Comparison of ENCODE assay signal across 8 cellular contexts in genomic region chr3:39166134-39166710, GRCh38. TPM values are rescaled to one million over a fixed set of nuclear protein-coding genes. Genes with fewer than 3 reads are reported as not detected.
DNase-seq lines count a peak whose midpoint lies in the region; ATAC-seq and TF ChIP-seq lines count a peak whose summit lies in the region.

No MANE protein-coding gene starts in this region.

- intact Hi-C loops in OCI-LY7 (cut with micrococcal nuclease; ENCODE audit: unreplicated experiment): no loop called here
- intact Hi-C loops in naive thymus-derived CD4-positive, alpha-beta T cell (cut with micrococcal nuclease): loop anchor here in 1 of 2 donors (1.0 kb wide), 2 partner anchors 40 to 65 kb away; no protein-coding TSS in a partner anchor

- H3K4me3 Mint-ChIP-seq in naive thymus-derived CD4-positive, alpha-beta T cell: no peak overlapping the region

- DNase-seq in Caki2 (ENCODE audit: low read depth) (peak; percentile 31), OCI-LY7 (ENCODE audit: low spot score) (no peak), epithelial cell of esophagus (ENCODE audit: low read depth) (peak; percentile 92), NCI-H2107 treated with DMSO at 0.1 percent for 48 hours (lab: John Stamatoyannopoulos, UW; ENCODE audit: unreplicated experiment) (no peak), NCI-H1092 treated with DMSO at 0.1 percent for 48 hours (lab: John Stamatoyannopoulos, UW) (no peak)
- no peak for DNase-seq in naive thymus-derived CD4-positive, alpha-beta T cell

- no peaks in the 10 kb centered on the region for H3K4me1 ChIP-seq in OCI-LY7 (ENCODE audit: insufficient read depth, low read length, poor library complexity, severe bottlenecking)
- no peaks in the 10 kb centered on the region for H3K4me1 ChIP-seq in naive thymus-derived CD4-positive, alpha-beta T cell (ENCODE audit: control insufficient read depth in 2 of 2, insufficient read depth in 2 of 2, low read length in 2 of 2)

- H3K27me3 ChIP-seq in naive thymus-derived CD4-positive, alpha-beta T cell (ENCODE audit: control insufficient read depth in 2 of 2, insufficient read depth in 2 of 2, low read length in 2 of 2): no peaks in the 10 kb centered on the region

- ATAC-seq in naive thymus-derived CD4-positive, alpha-beta T cell: peak; percentile 36
- ATAC-seq in GM21526 (IDR thresholded peaks at IDR 0.05; ENCODE audit: low FRiP score, unreplicated experiment) (no peak), GM18867 (IDR thresholded peaks at IDR 0.05; ENCODE audit: unreplicated experiment) (no peak)

- peaks cover 0 to 3% (median 0%) of the 10 kb centered on the region in 11 donors for H3K9me3 Mint-ChIP-seq in naive thymus-derived CD4-positive, alpha-beta T cell

- no TSS peak for BruUV-seq in OCI-LY7 (replicated peaks; lab: Mats Ljungman, UMichigan)

- H3K36me3 ChIP-seq in OCI-LY7 (ENCODE audit: insufficient read depth, low read length): no peaks in the 10 kb centered on the region
- H3K36me3 ChIP-seq in naive thymus-derived CD4-positive, alpha-beta T cell (ENCODE audit: control insufficient read depth in 2 of 3, insufficient read depth in 3 of 3, low read length in 3 of 3): no peaks in the 10 kb centered on the region

- peaks cover 0 to 23% (median 0%) of the 10 kb centered on the region in 7 donors for H3K4me1 Mint-ChIP-seq in naive thymus-derived CD4-positive, alpha-beta T cell

- no peaks in the 10 kb centered on the region for H3K9me3 ChIP-seq in OCI-LY7 (ENCODE audit: low read length)
- no peaks in the 10 kb centered on the region for H3K9me3 ChIP-seq in naive thymus-derived CD4-positive, alpha-beta T cell (ENCODE audit: control insufficient read depth in 2 of 3, low read length in 3 of 3)

- peaks cover 0 to 6% (median 0%) of the 10 kb centered on the region in 5 donors for H3K36me3 Mint-ChIP-seq in naive thymus-derived CD4-positive, alpha-beta T cell

- H3K4me3 ChIP-seq in OCI-LY7 (ENCODE audit: low read depth, low read length, poor library complexity, severe bottlenecking) (no peak overlapping the region), epithelial cell of esophagus (ENCODE audit: low read length) (no peak overlapping the region)
- H3K4me3 ChIP-seq in naive thymus-derived CD4-positive, alpha-beta T cell (ENCODE audit: low read length): no peak overlapping the region

- no peak overlapping the region for H2AFZ ChIP-seq in OCI-LY7 (ENCODE audit: low read length)

- no peak overlapping the region for H3K4me2 ChIP-seq in OCI-LY7 (ENCODE audit: low read length)

- in situ Hi-C loops in Caki2 (cut with HindIII; ENCODE audit: low pct_unique_long_range_greater_than_20kb, low sequenced_read_pairs): no loop called here

- CTCF ChIA-PET in OCI-LY7 (lab: Charles Lee; ENCODE audit: unreplicated experiment): interaction anchor here (0.6 kb wide), 1 partner anchor 80 kb away, joined by 3 read pairs; no protein-coding TSS in a partner anchor
- CTCF ChIA-PET in naive thymus-derived CD4-positive, alpha-beta T cell (lab: Charles Lee): interaction anchor here (0.6 to 1.0 kb wide), 2 partner anchors 23 to 88 kb away, joined by 3 to 4 read pairs; no protein-coding TSS in a partner anchor

- no peak overlapping the region for H3K27ac ChIP-seq in OCI-LY7 (ENCODE audit: low read depth, low read length, poor library complexity, severe bottlenecking)
- H3K27ac ChIP-seq in naive thymus-derived CD4-positive, alpha-beta T cell (ENCODE audit: low read depth, low read length): no peak overlapping the region

- H3K79me2 ChIP-seq in OCI-LY7 (ENCODE audit: insufficient read depth, low read depth, low read length): no peaks in the 10 kb centered on the region

- H3K9me2 ChIP-seq in OCI-LY7 (ENCODE audit: insufficient read depth, low read length): no peaks in the 10 kb centered on the region

- H3K27me3 Mint-ChIP-seq in naive thymus-derived CD4-positive, alpha-beta T cell: no peaks in the 10 kb centered on the region

- POLR2A ChIA-PET in OCI-LY7 (lab: Charles Lee): interaction anchor here (1.1 to 1.3 kb wide), 2 partner anchors 9 to 12 kb away, joined by 3 to 5 read pairs; no protein-coding TSS in a partner anchor
- POLR2A ChIA-PET in naive thymus-derived CD4-positive, alpha-beta T cell (lab: Charles Lee): no interaction called here

- H3K27ac Mint-ChIP-seq in naive thymus-derived CD4-positive, alpha-beta T cell: no peak overlapping the region

- no peaks in the 10 kb centered on the region for H4K20me1 ChIP-seq in OCI-LY7 (ENCODE audit: insufficient read depth, low read length)

- TF ChIP-seq CTCF in OCI-LY7 (conservative IDR thresholded peaks at IDR 0.05; ENCODE audit: low read length): 0 out of 2 replicates have a peak, but pooled peaks have one; percentile 25
- no peak for TF ChIP-seq CTCF in epithelial cell of esophagus (IDR thresholded peaks at IDR 0.05; ENCODE audit: insufficient read depth, low read depth, low read length, missing control alignments)

RNA-seq across cellular contexts. Expression of gene CSRNP1, which starts 12.8 kb away (rescaled TPM):
- total RNA-seq in Caki2 (2014; rRNA removed; shearing (Covaris generic); ENCODE audit: low replicate concordance): 6.5 and 7.4 TPM in 2 replicates
- 9.5 and 10.5 TPM in 2 replicates for total RNA-seq in OCI-LY7 (2014; rRNA removed; shearing (Covaris generic))
- 9.4 and 9.7 TPM in 2 replicates for total RNA-seq in OCI-LY7 (2022)
- 100 to 1,000 TPM in 2 of 5 experiments, 10 to 100 TPM in 3; 13.7 to 319 (median 22.9) TPM for total RNA-seq in naive thymus-derived CD4-positive, alpha-beta T cell
- 10 to 100 TPM in 1 of 2 donors, 1 to 10 TPM in 1; 9.8 to 12.1 TPM for polyA plus RNA-seq in naive thymus-derived CD4-positive, alpha-beta T cell

RNA-seq across cellular contexts. Expression of gene XIRP1, which starts 26.2 kb away (rescaled TPM):
- not detected in 2 replicates for total RNA-seq in Caki2 (2014; rRNA removed; shearing (Covaris generic); ENCODE audit: low replicate concordance)
- total RNA-seq in OCI-LY7 (2014; rRNA removed; shearing (Covaris generic)): not detected in 2 replicates
- total RNA-seq in OCI-LY7 (2022): not detected in 2 replicates
- under 1 TPM in 1 of 5 experiments, not detected in 4; 0.07 TPM for total RNA-seq in naive thymus-derived CD4-positive, alpha-beta T cell
- polyA plus RNA-seq in naive thymus-derived CD4-positive, alpha-beta T cell: not detected

RNA-seq across cellular contexts. Expression of gene TTC21A, which starts 58.7 kb away (rescaled TPM):
- 0.54 and 0.96 TPM in 2 replicates for total RNA-seq in Caki2 (2014; rRNA removed; shearing (Covaris generic); ENCODE audit: low replicate concordance)
- 10.5 and 12.8 TPM in 2 replicates for total RNA-seq in OCI-LY7 (2014; rRNA removed; shearing (Covaris generic))
- 27.1 and 32.3 TPM in 2 replicates for total RNA-seq in OCI-LY7 (2022)
- total RNA-seq in naive thymus-derived CD4-positive, alpha-beta T cell: 1 to 10 TPM; 2.8 to 9.7 (median 5.3) TPM
- polyA plus RNA-seq in naive thymus-derived CD4-positive, alpha-beta T cell: under 1 TPM; 0.37 to 0.63 TPM

RNA-seq across cellular contexts. Expression of gene GORASP1, which starts 58.8 kb away (rescaled TPM):
- total RNA-seq in Caki2 (2014; rRNA removed; shearing (Covaris generic); ENCODE audit: low replicate concordance): 26.8 and 33.3 TPM in 2 replicates
- total RNA-seq in OCI-LY7 (2014; rRNA removed; shearing (Covaris generic)): 44.8 and 59.9 TPM in 2 replicates
- total RNA-seq in OCI-LY7 (2022): 51.5 and 57.9 TPM in 2 replicates
- 10 to 100 TPM; 28.2 to 58.5 (median 44.6) TPM for total RNA-seq in naive thymus-derived CD4-positive, alpha-beta T cell
- 10 to 100 TPM; 14.8 to 22.0 TPM for polyA plus RNA-seq in naive thymus-derived CD4-positive, alpha-beta T cell

Comparison
In these comparisons a context has a peak if more than half of its experiments do, and no peak if none do; other contexts are left out.
1. DNase-seq: peak in Caki2 (single experiment) and epithelial cell of esophagus (single experiment); none in OCI-LY7 (single experiment), naive thymus-derived CD4-positive, alpha-beta T cell (0 of 9), NCI-H2107 treated with DMSO at 0.1 percent for 48 hours (single experiment) and NCI-H1092 treated with DMSO at 0.1 percent for 48 hours (single experiment).